ENCODE assay signal across 1 cellular context in genomic region chr20:2101935-2102584, GRCh38.
TF ChIP-seq lines count a peak whose summit lies in the region.

No MANE protein-coding gene starts in this region.

TF ChIP-seq in GM12878, 131 proteins besides CTCF, POLR2A, EP300 and RAD21 (continued from another document and continues in another):
- no peak for TF ChIP-seq ATF2 (IDR thresholded peaks at IDR 0.05; ENCODE audit: low read length)
- TF ChIP-seq KDM1A (IDR thresholded peaks at IDR 0.05; ENCODE audit: borderline replicate concordance) = no peak
- TF ChIP-seq TARDBP (IDR thresholded peaks at IDR 0.05; ENCODE audit: borderline replicate concordance) = no peak
- no peak for TF ChIP-seq ZNF274 (IDR thresholded peaks at IDR 0.05; ENCODE audit: insufficient read depth, insufficient read length)
- TF ChIP-seq E4F1 (IDR thresholded peaks at IDR 0.05; ENCODE audit: borderline replicate concordance, partially characterized antibody) = peak; percentile 97
- no peak for TF ChIP-seq PAX8 (IDR thresholded peaks at IDR 0.05)
- TF ChIP-seq ZNF384 (IDR thresholded peaks at IDR 0.05; ENCODE audit: borderline replicate concordance, low read depth, low read length) = no peak
- no peak for TF ChIP-seq USF2 (IDR thresholded peaks at IDR 0.05; ENCODE audit: borderline replicate concordance, low read depth, low read length)
- TF ChIP-seq MXI1 (IDR thresholded peaks at IDR 0.05; ENCODE audit: low read depth, low read length) = peak; percentile 51
- peak; percentile 95 for TF ChIP-seq NBN (IDR thresholded peaks at IDR 0.05)
- peak; percentile 38 for TF ChIP-seq SIX5 (IDR thresholded peaks at IDR 0.05; ENCODE audit: low read depth, low read length, severe bottlenecking)
- TF ChIP-seq WRNIP1 (IDR thresholded peaks at IDR 0.05; ENCODE audit: borderline replicate concordance, low read depth, low read length) = no peak
- TF ChIP-seq JUNB (IDR thresholded peaks at IDR 0.05) = 0 out of 2 replicates have a peak, but pooled peaks have one; percentile 20
- no peak for TF ChIP-seq BCL3 (IDR thresholded peaks at IDR 0.05; ENCODE audit: borderline replicate concordance, insufficient read depth, low read depth, low read length, poor library complexity, severe bottlenecking)
- 0 out of 2 replicates have a peak, but pooled peaks have one; percentile 29 for TF ChIP-seq LARP7 (IDR thresholded peaks at IDR 0.05)
- TF ChIP-seq ATF7 (IDR thresholded peaks at IDR 0.05; ENCODE audit: low read depth) = peak; percentile 100
- peak; percentile 72 for TF ChIP-seq TAF1 (IDR thresholded peaks at IDR 0.05; ENCODE audit: borderline replicate concordance, low read depth, low read length)
- 0 out of 2 replicates have a peak, but pooled peaks have one; percentile 55 for TF ChIP-seq POLR2AphosphoS2 (IDR thresholded peaks at IDR 0.05; ENCODE audit: low read depth, low read length)
- peak; percentile 13; the same call in 1 of the 2 replicates for TF ChIP-seq NRF1 (conservative IDR thresholded peaks at IDR 0.05; ENCODE audit: low read depth, low read length)
- TF ChIP-seq ZNF207 (IDR thresholded peaks at IDR 0.05; ENCODE audit: borderline replicate concordance) = peak; percentile 82; the same call in 1 of the 2 replicates
- TF ChIP-seq YY1 (IDR thresholded peaks at IDR 0.05; ENCODE audit: low read depth, low read length) = peak; percentile 37; the same call in 1 of the 2 replicates
- peak; percentile 1; the same call in 1 of the 2 replicates for TF ChIP-seq DPF2 (IDR thresholded peaks at IDR 0.05)
- TF ChIP-seq SRF (IDR thresholded peaks at IDR 0.05; ENCODE audit: low read depth in 2 of 2, low read length in 2 of 2) = peak; percentile 28 to 53; a peak in 1 of 4 replicates
- peak; percentile 32 for TF ChIP-seq MEF2B (IDR thresholded peaks at IDR 0.05; ENCODE audit: partially characterized antibody, poor library complexity, severe bottlenecking)
- TF ChIP-seq E2F8 (IDR thresholded peaks at IDR 0.05; ENCODE audit: low read depth, partially characterized antibody) = peak; percentile 87
- no peak for TF ChIP-seq BACH1 (IDR thresholded peaks at IDR 0.05; ENCODE audit: borderline replicate concordance)
- TF ChIP-seq RELA (IDR thresholded peaks at IDR 0.05; ENCODE audit: borderline replicate concordance, partially characterized antibody) = peak; percentile 47
- peak; percentile 70; the same call in 1 of the 2 replicates for TF ChIP-seq PML (IDR thresholded peaks at IDR 0.05; ENCODE audit: low read length)
- TF ChIP-seq YBX1 (IDR thresholded peaks at IDR 0.05) = no peak
- TF ChIP-seq NFIC (IDR thresholded peaks at IDR 0.05; ENCODE audit: low read depth, low read length) = peak; percentile 75; the same call in 1 of the 2 replicates
- TF ChIP-seq RFX5 (IDR thresholded peaks at IDR 0.05; ENCODE audit: low read depth, low read length) = no peak
- no peak for TF ChIP-seq GABPA (IDR thresholded peaks at IDR 0.05; ENCODE audit: low read depth)
- TF ChIP-seq KLF5 (IDR thresholded peaks at IDR 0.05; ENCODE audit: partially characterized antibody) = peak; percentile 100
- peak; percentile 76 for TF ChIP-seq ZBTB40 (IDR thresholded peaks at IDR 0.05; ENCODE audit: borderline replicate concordance)
- peak; percentile 32; the same call in 1 of the 2 replicates for TF ChIP-seq E2F4 (IDR thresholded peaks at IDR 0.05; ENCODE audit: low read depth, low read length)
- TF ChIP-seq MLLT1 (IDR thresholded peaks at IDR 0.05) = peak; percentile 94
- peak; percentile 41 for TF ChIP-seq SP1 (IDR thresholded peaks at IDR 0.05; ENCODE audit: low read depth, low read length)
- TF ChIP-seq KAT2A (conservative IDR thresholded peaks at IDR 0.05; ENCODE audit: control insufficient read depth, low read depth, low read length) = no peak
- TF ChIP-seq FOXK2 (IDR thresholded peaks at IDR 0.05) = peak; percentile 100
- TF ChIP-seq GATAD2B (conservative IDR thresholded peaks at IDR 0.05; ENCODE audit: low read depth) = peak; percentile 93
- peak; percentile 64 for TF ChIP-seq MAX (IDR thresholded peaks at IDR 0.05; ENCODE audit: low read depth, low read length)
- TF ChIP-seq ZBTB33 (IDR thresholded peaks at IDR 0.05) = no peak
